In the genomic region with DNA sequence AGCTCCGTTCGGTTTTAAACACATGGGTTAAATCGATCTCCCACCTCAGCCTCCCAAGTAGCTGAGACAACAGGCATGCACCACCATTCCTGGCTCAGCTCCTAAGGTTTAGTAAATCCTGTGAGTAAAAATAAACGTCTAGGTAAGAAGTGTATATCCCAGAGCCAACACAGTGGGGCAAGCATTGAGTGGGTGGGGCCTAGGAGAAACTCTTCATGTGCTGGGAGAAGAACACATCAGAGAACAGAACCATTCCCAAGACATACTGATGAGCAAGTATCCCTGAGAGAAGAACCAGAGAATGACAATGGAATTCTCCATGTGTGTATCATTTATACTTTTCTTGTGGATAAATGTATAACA, we compare ENCODE assay signal across 1 cellular context.
TF ChIP-seq lines count a peak whose summit lies in the region.

No MANE protein-coding gene starts in this region.

TF ChIP-seq in HepG2, 621 proteins besides CTCF, POLR2A, EP300 and RAD21:
- TF ChIP-seq MAF1 (CRISPR knock-in tag; IDR thresholded peaks at IDR 0.05; ENCODE audit: borderline replicate concordance) = no peak
- 0 out of 2 replicates have a peak, but pooled peaks have one; percentile 12 for TF ChIP-seq SSRP1 (CRISPR knock-in tag; IDR thresholded peaks at IDR 0.05)
- no peak for TF ChIP-seq ZNF670 (CRISPR knock-in tag; IDR thresholded peaks at IDR 0.05; ENCODE audit: borderline replicate concordance)
- TF ChIP-seq, protein P1, sequence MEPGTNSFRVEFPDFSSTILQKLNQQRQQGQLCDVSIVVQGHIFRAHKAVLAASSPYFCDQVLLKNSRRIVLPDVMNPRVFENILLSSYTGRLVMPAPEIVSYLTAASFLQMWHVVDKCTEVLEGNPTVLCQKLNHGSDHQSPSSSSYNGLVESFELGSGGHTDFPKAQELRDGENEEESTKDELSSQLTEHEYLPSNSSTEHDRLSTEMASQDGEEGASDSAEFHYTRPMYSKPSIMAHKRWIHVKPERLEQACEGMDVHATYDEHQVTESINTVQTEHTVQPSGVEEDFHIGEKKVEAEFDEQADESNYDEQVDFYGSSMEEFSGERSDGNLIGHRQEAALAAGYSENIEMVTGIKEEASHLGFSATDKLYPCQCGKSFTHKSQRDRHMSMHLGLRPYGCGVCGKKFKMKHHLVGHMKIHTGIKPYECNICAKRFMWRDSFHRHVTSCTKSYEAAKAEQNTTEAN (CRISPR knock-in tag; conservative IDR thresholded peaks at IDR 0.05) = no peak
- no peak for TF ChIP-seq FOXM1 (CRISPR knock-in tag; IDR thresholded peaks at IDR 0.05)
- 0 out of 2 replicates have a peak, but pooled peaks have one; percentile 0 for TF ChIP-seq SPEN (CRISPR knock-in tag; IDR thresholded peaks at IDR 0.05; ENCODE audit: low read depth)
- 0 out of 2 replicates have a peak, but pooled peaks have one; percentile 4 for TF ChIP-seq FLYWCH1 (CRISPR knock-in tag; IDR thresholded peaks at IDR 0.05)
- 0 out of 2 replicates have a peak, but pooled peaks have one; percentile 47 for TF ChIP-seq ZNF354B (CRISPR knock-in tag; IDR thresholded peaks at IDR 0.05)
- no peak for TF ChIP-seq WIZ (CRISPR knock-in tag; IDR thresholded peaks at IDR 0.05)
- TF ChIP-seq, protein P2, sequence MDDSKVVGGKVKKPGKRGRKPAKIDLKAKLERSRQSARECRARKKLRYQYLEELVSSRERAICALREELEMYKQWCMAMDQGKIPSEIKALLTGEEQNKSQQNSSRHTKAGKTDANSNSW (CRISPR knock-in tag; IDR thresholded peaks at IDR 0.05; ENCODE audit: borderline replicate concordance) = 0 out of 2 replicates have a peak, but pooled peaks have one; percentile 11
- no peak for TF ChIP-seq ZFP37 (CRISPR knock-in tag; IDR thresholded peaks at IDR 0.05; ENCODE audit: borderline replicate concordance)
- TF ChIP-seq MIXL1 (CRISPR knock-in tag; IDR thresholded peaks at IDR 0.05) = no peak
